22 cellular contexts compared by ENCODE assay signal in the genomic region with DNA sequence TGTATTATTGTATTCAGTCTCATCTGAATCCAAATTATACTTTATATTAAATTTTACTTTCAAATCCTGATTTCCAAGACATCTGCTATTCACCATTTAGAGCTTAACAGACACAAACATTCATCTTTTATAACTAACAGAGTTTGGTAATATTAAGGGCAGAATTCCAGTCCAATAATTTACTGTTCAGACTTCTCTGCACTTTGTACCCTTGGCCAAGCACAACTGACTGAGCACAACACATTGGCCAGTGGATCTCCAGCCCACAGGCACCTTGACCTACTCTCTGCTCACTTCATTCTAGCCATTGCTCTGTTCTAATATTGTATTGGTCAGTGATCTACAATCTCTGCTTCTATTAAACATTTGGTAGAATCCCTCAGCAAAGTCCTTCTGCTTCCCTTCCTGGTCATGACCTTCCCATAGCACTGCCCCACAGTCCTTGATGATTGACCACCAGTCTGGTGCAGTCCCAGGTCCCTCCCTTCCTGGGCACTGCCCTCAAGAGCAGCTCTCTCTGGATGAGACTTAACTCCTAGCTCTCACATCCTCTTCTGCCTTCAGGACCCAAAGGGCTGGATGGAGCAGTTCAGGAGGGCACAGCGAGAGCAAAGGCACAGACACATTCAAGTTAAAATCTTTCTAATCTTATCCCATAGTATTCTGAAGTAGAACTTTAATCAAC.
DNase-seq lines count a peak whose midpoint lies in the region; ATAC-seq, FAIRE-seq and TF ChIP-seq lines count a peak whose summit lies in the region.
"Had no signal": no experiment of that assay in that cellular context is flagged by ENCODE, and none has a peak within 500 bp of the region (broad histone marks: within the 10 kb centered on the region; RNA-seq: fewer than 3 reads in every experiment).

No MANE protein-coding gene starts in this region.

- ATAC-seq in HepG2 (peak; percentile 69), left colon (no peak), pancreas (no peak)
- ATAC-seq: CD8-positive, alpha-beta T cell; HCT116 had no signal

- intact Hi-C loops in MCF 10A (cut with micrococcal nuclease): no loop called here
- intact Hi-C loops in mammary epithelial cell (cut with micrococcal nuclease): no loop called here
- intact Hi-C loops in HepG2 (cut with micrococcal nuclease; ENCODE audit: unreplicated experiment): no loop called here
- intact Hi-C loops in left colon (cut with DNase I, micrococcal nuclease): no loop called here
- intact Hi-C loops in pancreas (cut with DNase I): no loop called here

- H3K4me1 ChIP-seq in mammary epithelial cell (ENCODE audit: insufficient read depth, low read length) (no peaks in the 10 kb centered on the region), HepG2 (ENCODE audit: insufficient read depth, low read length) (no peaks in the 10 kb centered on the region), neural progenitor cell (peaks cover 13% of the 10 kb centered on the region), pancreas (no peaks in the 10 kb centered on the region)
- H3K4me1 ChIP-seq: BLaER1, Caco-2 had no signal

- dilution Hi-C loops in mammary epithelial cell (cut with HindIII; ENCODE audit: low sequenced_read_pairs): no loop called here

- H3K4me2 ChIP-seq in mammary epithelial cell (ENCODE audit: insufficient read depth, low read depth, low read length): no peak overlapping the region
- no peak overlapping the region for H3K4me2 ChIP-seq in HepG2 (ENCODE audit: low read depth, low read length)
- no peak overlapping the region for H3K4me2 ChIP-seq in neural progenitor cell
- H3K4me2 ChIP-seq: BLaER1 had no signal

- H3K27ac ChIP-seq in mammary epithelial cell (ENCODE audit: insufficient read depth, low read depth, low read length): no peak overlapping the region
- no peak overlapping the region for H3K27ac ChIP-seq in HepG2 (ENCODE audit: extremely low read length, insufficient read depth, low read length)
- H3K27ac ChIP-seq in neural progenitor cell: no peak overlapping the region
- H3K27ac ChIP-seq in pancreas: no peak overlapping the region
- H3K27ac ChIP-seq: 22Rv1, BLaER1, C4-2B, GM23248 had no signal

- H3K79me2 ChIP-seq in mammary epithelial cell (ENCODE audit: insufficient read depth, low read length) (no peaks in the 10 kb centered on the region), HepG2 (ENCODE audit: insufficient read depth, low read length) (no peaks in the 10 kb centered on the region), neural progenitor cell (ENCODE audit: low read depth) (no peaks in the 10 kb centered on the region)

- no peaks in the 10 kb centered on the region for H3K4me1 Mint-ChIP-seq in MCF 10A (ENCODE audit: insufficient read depth, unreplicated experiment)
- peaks cover 35% of the 10 kb centered on the region for H3K4me1 Mint-ChIP-seq in neural progenitor cell
- H3K4me1 Mint-ChIP-seq: B cell; CD4-positive, CD25-positive, alpha-beta regulatory T cell had no signal

- no peak overlapping the region for H3K4me3 ChIP-seq in mammary epithelial cell (replicated peaks in 1 of 3; ENCODE audit: insufficient read depth in 1 of 3, low read depth in 2 of 3, low read length in 3 of 3)
- no peak overlapping the region for H3K4me3 ChIP-seq in HepG2 (replicated peaks in 1 of 3; ENCODE audit: insufficient read depth in 1 of 3, low read depth in 2 of 3, low read length in 3 of 3)
- no peak overlapping the region for H3K4me3 ChIP-seq in neural progenitor cell
- no peak overlapping the region for H3K4me3 ChIP-seq in pancreas
- H3K4me3 ChIP-seq: BLaER1, GM23248 had no signal

- TF ChIP-seq CTCF in MCF 10A (IDR thresholded peaks at IDR 0.05; ENCODE audit: unreplicated experiment): no peak
- no peak for TF ChIP-seq CTCF in mammary epithelial cell (conservative IDR thresholded peaks at IDR 0.05 in 1 of 2, IDR thresholded peaks at IDR 0.05 in 1 of 2; ENCODE audit: extremely low read depth in 1 of 2, insufficient read depth in 1 of 2, low read depth in 1 of 2, low read length in 2 of 2)
- no peak for TF ChIP-seq CTCF in HepG2 (CRISPR knock-in tag; IDR thresholded peaks at IDR 0.05)
- no peak for TF ChIP-seq CTCF in neural progenitor cell (IDR thresholded peaks at IDR 0.05)
- TF ChIP-seq CTCF in pancreas (IDR thresholded peaks at IDR 0.05): no peak

- peaks cover 99% of the 10 kb centered on the region for H3K36me3 Mint-ChIP-seq in MCF 10A (ENCODE audit: insufficient read depth, unreplicated experiment)
- peaks cover 6% of the 10 kb centered on the region for H3K36me3 Mint-ChIP-seq in neural progenitor cell
- H3K36me3 Mint-ChIP-seq: CD4-positive, CD25-positive, alpha-beta regulatory T cell; CD8-positive, alpha-beta T cell had no signal

- peak overlapping the region; percentile 75 for H3K27ac Mint-ChIP-seq in MCF 10A (ENCODE audit: low read depth, unreplicated experiment)
- H3K27ac Mint-ChIP-seq in neural progenitor cell: peak overlapping the region; percentile 82
- H3K27ac Mint-ChIP-seq: B cell; CD4-positive, CD25-positive, alpha-beta regulatory T cell; CD8-positive, alpha-beta T cell had no signal

- in situ Hi-C loops in mammary epithelial cell (cut with MboI; ENCODE audit: low sequenced_read_pairs in 2 of 2) (no loop called here), HepG2 (cut with HindIII; ENCODE audit: extremely low pct_ligation_motif_present, low pct_unique_long_range_greater_than_20kb) (no loop called here)

- 100% methylated on average over 1 of the region's 1 CpG for WGBS in mammary epithelial cell (ENCODE audit: low coverage, missing lambda C conversion rate)
- 53% methylated on average over 1 of the region's 1 CpG for whole genome bisulfite sequencing in HepG2 (ENCODE audit: low lambda C conversion rate)
- 87 to 91% methylated on average over 1 of the region's 1 CpG for WGBS in pancreas, 2 donors

- H3K9me3 Mint-ChIP-seq in MCF 10A (ENCODE audit: unreplicated experiment): no peaks in the 10 kb centered on the region
- H3K9me3 Mint-ChIP-seq in neural progenitor cell: no peaks in the 10 kb centered on the region
- H3K9me3 Mint-ChIP-seq: CD8-positive, alpha-beta T cell had no signal

- POLR2A ChIA-PET in MCF 10A (lab: Yijun Ruan, JAX): no interaction called here
- POLR2A ChIA-PET in HepG2 (lab: Yijun Ruan, JAX): no interaction called here

- H3K4me3 Mint-ChIP-seq in MCF 10A (ENCODE audit: unreplicated experiment) (no peak overlapping the region), neural progenitor cell (no peak overlapping the region)
- H3K4me3 Mint-ChIP-seq: B cell; CD4-positive, CD25-positive, alpha-beta regulatory T cell; CD8-positive, alpha-beta T cell; H9 had no signal

- no peak for TF ChIP-seq RAD21 in HepG2 (CRISPR knock-in tag; IDR thresholded peaks at IDR 0.05)

- H2AFZ ChIP-seq in mammary epithelial cell (ENCODE audit: low read depth, low read length) (no peak overlapping the region), HepG2 (ENCODE audit: low read length) (no peak overlapping the region), neural progenitor cell (replicated peaks) (no peak overlapping the region)
- H2AFZ ChIP-seq: GM23248 had no signal

- no peak for DNase-seq in MCF 10A (ENCODE audit: unreplicated experiment)
- no peak for DNase-seq in mammary epithelial cell
- DNase-seq in HepG2 (ENCODE audit: low spot score): no peak
- DNase-seq in neural progenitor cell (ENCODE audit: low spot score): no peak
- DNase-seq in ecto neural progenitor cell (ENCODE audit: low spot score): no peak
- DNase-seq in left colon: no peak
- DNase-seq in pancreas: no peak
- DNase-seq: Caco-2; CD4-positive, CD25-positive, alpha-beta regulatory T cell; CD8-positive, alpha-beta T cell; DMS153; DND-41; GM23248; H9 had no signal

- TF ChIP-seq EP300 in HepG2 (IDR thresholded peaks at IDR 0.05; ENCODE audit: low read depth in 2 of 2, low read length in 2 of 2) (no peak), HepG2 (CRISPR knock-in tag; IDR thresholded peaks at IDR 0.05; ENCODE audit: borderline replicate concordance) (no peak)

- CTCF ChIA-PET in MCF 10A (lab: Yijun Ruan, JAX): no interaction called here
- CTCF ChIA-PET in mammary epithelial cell (lab: Charles Lee; ENCODE audit: low non-redundant PET): no interaction called here
- CTCF ChIA-PET in HepG2 (lab: Yijun Ruan, JAX; ENCODE audit: low intra/inter-chr PET ratio, low total read pairs): no interaction called here

- no peaks in the 10 kb centered on the region for H4K20me1 ChIP-seq in mammary epithelial cell (ENCODE audit: insufficient read depth, low read length)
- no peaks in the 10 kb centered on the region for H4K20me1 ChIP-seq in HepG2 (ENCODE audit: insufficient read depth, low read length)
- H4K20me1 ChIP-seq in neural progenitor cell (ENCODE audit: low read depth): no peaks in the 10 kb centered on the region
- H4K20me1 ChIP-seq: BLaER1 had no signal

- H3K9ac ChIP-seq in mammary epithelial cell (ENCODE audit: insufficient read depth, low read length) (no peak overlapping the region), HepG2 (ENCODE audit: insufficient read depth, low read depth, low read length) (no peak overlapping the region), neural progenitor cell (no peak overlapping the region)
- H3K9ac ChIP-seq: BLaER1, GM23248 had no signal

- FAIRE-seq in HepG2 (lab: Jason Lieb, UNC): no peak
- no peak for FAIRE-seq in pancreas (lab: Jason Lieb, UNC)
- FAIRE-seq: A204.1, G401.6, GM12892 had no signal

- TF ChIP-seq POLR2A in HepG2 (IDR thresholded peaks at IDR 0.05; ENCODE audit: insufficient read depth in 1 of 2, low read depth in 2 of 2, low read length in 2 of 2): no peak

- H3F3A ChIP-seq in neural progenitor cell (ENCODE audit: low read depth): no peaks in the 10 kb centered on the region

- H3K27me3 Mint-ChIP-seq in MCF 10A (ENCODE audit: insufficient read depth, unreplicated experiment) (no peaks in the 10 kb centered on the region), neural progenitor cell (ENCODE audit: insufficient read depth, low read depth) (peaks cover 6% of the 10 kb centered on the region)

- BruUV-seq in MCF 10A (replicated peaks; lab: Mats Ljungman, UMichigan) (no TSS peak), mammary epithelial cell (replicated peaks; lab: Mats Ljungman, UMichigan) (no TSS peak), HepG2 (replicated peaks; lab: Mats Ljungman, UMichigan) (no TSS peak)

- H3K36me3 ChIP-seq in mammary epithelial cell (ENCODE audit: insufficient read depth, low read length): no peaks in the 10 kb centered on the region
- H3K36me3 ChIP-seq in HepG2 (replicated peaks in 1 of 2; ENCODE audit: control insufficient read depth in 1 of 2, insufficient read depth in 2 of 2, low read length in 2 of 2): no peaks in the 10 kb centered on the region
- H3K36me3 ChIP-seq in neural progenitor cell: no peaks in the 10 kb centered on the region
- H3K36me3 ChIP-seq in pancreas: no peaks in the 10 kb centered on the region
- H3K36me3 ChIP-seq: BLaER1 had no signal

- no peaks in the 10 kb centered on the region for H3K9me3 ChIP-seq in mammary epithelial cell (replicated peaks; ENCODE audit: insufficient read depth, low read length)
- no peaks in the 10 kb centered on the region for H3K9me3 ChIP-seq in HepG2 (ENCODE audit: low read length)
- no peaks in the 10 kb centered on the region for H3K9me3 ChIP-seq in neural progenitor cell (ENCODE audit: low read depth)
- no peaks in the 10 kb centered on the region for H3K9me3 ChIP-seq in pancreas
- H3K9me3 ChIP-seq: BLaER1, Caco-2 had no signal

- no peaks in the 10 kb centered on the region for H3K27me3 ChIP-seq in mammary epithelial cell (ENCODE audit: insufficient read depth, low read length)
- H3K27me3 ChIP-seq in HepG2 (ENCODE audit: control insufficient read depth in 1 of 2, insufficient read depth in 2 of 2, low read length in 2 of 2): no peaks in the 10 kb centered on the region
- no peaks in the 10 kb centered on the region for H3K27me3 ChIP-seq in neural progenitor cell
- no peaks in the 10 kb centered on the region for H3K27me3 ChIP-seq in pancreas
- H3K27me3 ChIP-seq: BLaER1 had no signal
